ENCODE assay signal across 11 cellular contexts in genomic region chr12:19945559-19946485, GRCh38.
A peak's percentile ranks its signal among the peaks of the same experiment; 100 is the strongest.
DNase-seq lines count a peak whose midpoint lies in the region; ATAC-seq, FAIRE-seq and TF ChIP-seq lines count a peak whose summit lies in the region.
"Had no signal": no experiment of that assay in that cellular context is flagged by ENCODE, and none has a peak within 500 bp of the region (broad histone marks: within the 10 kb centered on the region; RNA-seq: fewer than 3 reads in every experiment).

No MANE protein-coding gene starts in this region.

- TF ChIP-seq EP300 in SK-N-SH (IDR thresholded peaks at IDR 0.05; ENCODE audit: borderline replicate concordance in 1 of 2, low read depth in 1 of 2, low read length in 1 of 2): peak; percentile 8 to 90; a peak in 2 of 4 replicates
- no peak for TF ChIP-seq EP300 in gastroesophageal sphincter (IDR thresholded peaks at IDR 0.05)

- no peaks in the 10 kb centered on the region for H4K20me1 ChIP-seq in SK-N-SH (ENCODE audit: insufficient read depth)

- CTCF ChIA-PET in SK-N-SH (lab: Yijun Ruan, JAX): interaction anchor here (0.9 to 1.4 kb wide), 4 partner anchors 22 to 421 kb away, joined by 3 to 4 read pairs (median 4); no protein-coding TSS in a partner anchor

- H3K4me1 Mint-ChIP-seq in glutamatergic neuron (ENCODE audit: low read depth, unreplicated experiment): peaks cover 53% of the 10 kb centered on the region
- H3K4me1 Mint-ChIP-seq: natural killer cell; stimulated activated naive B cell treated with anti-CD40 and anti-IgM and Interleukin-4, amounts not matched to agents 10 μg/mL and 1 μg/mL and 100 μg/mL, for 72 hours had no signal

- peak overlapping the region; percentile 50 for H3K9ac ChIP-seq in SK-N-SH
- peak overlapping the region; percentile 73 for H3K9ac ChIP-seq in skeletal muscle satellite cell (ENCODE audit: low read depth, low read length)

- peaks cover 7% of the 10 kb centered on the region for H3K9me3 Mint-ChIP-seq in glutamatergic neuron (ENCODE audit: unreplicated experiment)
- H3K9me3 Mint-ChIP-seq: stimulated activated naive B cell treated with anti-CD40 and anti-IgM and Interleukin-4, amounts not matched to agents 10 μg/mL and 1 μg/mL and 100 μg/mL, for 72 hours had no signal

- H3K27ac Mint-ChIP-seq in glutamatergic neuron (ENCODE audit: unreplicated experiment): peak overlapping the region; percentile 96
- H3K27ac Mint-ChIP-seq: natural killer cell; stimulated activated naive B cell treated with anti-CD40 and anti-IgM and Interleukin-4, amounts not matched to agents 10 μg/mL and 1 μg/mL and 100 μg/mL, for 72 hours had no signal

- WGBS in SK-N-SH (ENCODE audit: low lambda C conversion rate): 7% methylated on average over 5 of the region's 5 CpGs
- WGBS in gastroesophageal sphincter (ENCODE audit: low coverage in 1 of 2), 2 donors: 84 to 89% methylated on average over 5 of the region's 5 CpGs

- POLR2A ChIA-PET in SK-N-SH (lab: Yijun Ruan, JAX): interaction anchor here (1.0 to 1.4 kb wide), 4 partner anchors 24 to 424 kb away, joined by 3 read pairs; no protein-coding TSS in a partner anchor

- H3K4me1 ChIP-seq in SK-N-SH (ENCODE audit: control insufficient read depth in 1 of 2, insufficient read depth in 2 of 2, low read depth in 1 of 2, low read length in 1 of 2) (peaks cover 22 to 27% of the 10 kb centered on the region in 2 experiments; a peak in 3 of 4 replicates), skeletal muscle satellite cell (ENCODE audit: control insufficient read depth, insufficient read depth, low read length) (peaks cover 24% of the 10 kb centered on the region), gastroesophageal sphincter (no peaks in the 10 kb centered on the region)

- H3K36me3 ChIP-seq in SK-N-SH (replicated peaks in 1 of 2; ENCODE audit: control insufficient read depth in 1 of 2, insufficient read depth in 2 of 2, low read length in 1 of 2) (no peaks in the 10 kb centered on the region), skeletal muscle satellite cell (ENCODE audit: insufficient read depth, low read length) (no peaks in the 10 kb centered on the region), gastroesophageal sphincter (no peaks in the 10 kb centered on the region)

- no peak for FAIRE-seq in urothelium cell line (lab: Jason Lieb, UNC)

- H3K9me2 ChIP-seq in SK-N-SH: no peaks in the 10 kb centered on the region

- no peaks in the 10 kb centered on the region for H3K79me2 ChIP-seq in SK-N-SH (ENCODE audit: insufficient read depth)

- H3K4me3 Mint-ChIP-seq in glutamatergic neuron (ENCODE audit: unreplicated experiment): peak overlapping the region; percentile 20
- H3K4me3 Mint-ChIP-seq: natural killer cell; stimulated activated naive B cell treated with anti-CD40 and anti-IgM and Interleukin-4, amounts not matched to agents 10 μg/mL and 1 μg/mL and 100 μg/mL, for 72 hours had no signal

- H3K9me3 ChIP-seq in SK-N-SH: no peaks in the 10 kb centered on the region
- H3K9me3 ChIP-seq in skeletal muscle satellite cell (replicated peaks; ENCODE audit: low read length): no peaks in the 10 kb centered on the region
- no peaks in the 10 kb centered on the region for H3K9me3 ChIP-seq in gastroesophageal sphincter

- H3K4me2 ChIP-seq in SK-N-SH (peak overlapping the region; percentile 22; the same call in 1 of the 2 replicates), skeletal muscle satellite cell (ENCODE audit: low read length) (peak overlapping the region; percentile 66)

- ATAC-seq in gastroesophageal sphincter: no peak
- ATAC-seq: natural killer cell; stimulated activated naive B cell treated with anti-CD40 and anti-IgM and Interleukin-4, amounts not matched to agents 10 μg/mL and 1 μg/mL and 100 μg/mL, for 72 hours had no signal

- peaks cover 19% of the 10 kb centered on the region for H3F3A ChIP-seq in SK-N-SH (replicated peaks; ENCODE audit: insufficient read depth)

- H3K4me3 ChIP-seq in SK-N-SH (ENCODE audit: low read depth in 2 of 2, low read length in 1 of 2) (peak overlapping the region in 1 of 2 experiments; percentile 12; a peak in 2 of 4 replicates), skeletal muscle satellite cell (ENCODE audit: low read length) (peak overlapping the region; percentile 23), gastroesophageal sphincter (no peak overlapping the region)

- H3K27ac ChIP-seq in SK-N-SH (ENCODE audit: low read depth in 2 of 2, low read length in 1 of 2) (peak overlapping the region; percentile 94 to 100), gastroesophageal sphincter (no peak overlapping the region)

- peak overlapping the region; percentile 78 for H2AFZ ChIP-seq in SK-N-SH (ENCODE audit: low read depth)

- peak; percentile 28 for TF ChIP-seq RAD21 in SK-N-SH (IDR thresholded peaks at IDR 0.05; ENCODE audit: low read length)

- H3K27me3 ChIP-seq in SK-N-SH (ENCODE audit: insufficient read depth): no peaks in the 10 kb centered on the region
- H3K27me3 ChIP-seq in skeletal muscle satellite cell (ENCODE audit: control insufficient read depth, insufficient read depth, low read length): no peaks in the 10 kb centered on the region
- no peaks in the 10 kb centered on the region for H3K27me3 ChIP-seq in gastroesophageal sphincter

- H3K36me3 Mint-ChIP-seq in glutamatergic neuron (ENCODE audit: unreplicated experiment): no peaks in the 10 kb centered on the region
- H3K36me3 Mint-ChIP-seq: natural killer cell; stimulated activated naive B cell treated with anti-CD40 and anti-IgM and Interleukin-4, amounts not matched to agents 10 μg/mL and 1 μg/mL and 100 μg/mL, for 72 hours had no signal

- peaks cover 2% of the 10 kb centered on the region for H3K27me3 Mint-ChIP-seq in glutamatergic neuron (ENCODE audit: unreplicated experiment)
- H3K27me3 Mint-ChIP-seq: stimulated activated naive B cell treated with anti-CD40 and anti-IgM and Interleukin-4, amounts not matched to agents 10 μg/mL and 1 μg/mL and 100 μg/mL, for 72 hours had no signal

- no peak for TF ChIP-seq POLR2A in gastroesophageal sphincter (IDR thresholded peaks at IDR 0.05)

- DNase-seq in HuH-7 (ENCODE audit: low spot score): peak; percentile 18
- peak; percentile 76 for DNase-seq in SK-N-SH
- DNase-seq in glutamatergic neuron: no peak
- no peak for DNase-seq in germinal center (ENCODE audit: low spot score)
- no peak for DNase-seq in urothelium cell line (ENCODE audit: low spot score)
- DNase-seq: hypothalamus; natural killer cell; NK-92 treated with Interleukin-12 subunit alpha and Interleukin-12 subunit beta, amount 100 ng/mL, for 24 hours; stimulated activated naive B cell treated with anti-CD40 and anti-IgM and Interleukin-4, amounts not matched to agents 10 μg/mL and 1 μg/mL and 100 μg/mL, for 72 hours had no signal

- TF ChIP-seq CTCF in SK-N-SH (IDR thresholded peaks at IDR 0.05): no peak
- TF ChIP-seq CTCF in glutamatergic neuron (IDR thresholded peaks at IDR 0.05; ENCODE audit: partially characterized antibody, unreplicated experiment): no peak
- no peak for TF ChIP-seq CTCF in gastroesophageal sphincter (IDR thresholded peaks at IDR 0.05)

TF ChIP-seq in SK-N-SH, 30 proteins besides CTCF, POLR2A, EP300 and RAD21 (continues in another document):
- TF ChIP-seq TCF12 (IDR thresholded peaks at IDR 0.05): peak; percentile 82
- peak; percentile 10 for TF ChIP-seq POLR2AphosphoS5 (IDR thresholded peaks at IDR 0.05; ENCODE audit: low read depth, low read length)
- no peak for TF ChIP-seq ZBTB33 (IDR thresholded peaks at IDR 0.05; ENCODE audit: borderline replicate concordance, low read depth)
- peak; percentile 94 for TF ChIP-seq PBX3 (IDR thresholded peaks at IDR 0.05)
- no peak; the same call in 1 of the 2 replicates for TF ChIP-seq FOSL2 (IDR thresholded peaks at IDR 0.05; ENCODE audit: borderline replicate concordance, low read depth)
- peak; percentile 33; the same call in 1 of the 2 replicates for TF ChIP-seq TAF1 (IDR thresholded peaks at IDR 0.05; ENCODE audit: borderline replicate concordance, low read depth, low read length)
- no peak for TF ChIP-seq ELF1 (IDR thresholded peaks at IDR 0.05)
- peak; percentile 42 for TF ChIP-seq JUND (IDR thresholded peaks at IDR 0.05)
- TF ChIP-seq FOXJ3 (CRISPR knock-in tag; IDR thresholded peaks at IDR 0.05): peak; percentile 53
- peak; percentile 84; the same call in 1 of the 2 replicates for TF ChIP-seq TEAD4 (IDR thresholded peaks at IDR 0.05; ENCODE audit: borderline replicate concordance, insufficient read depth)
- TF ChIP-seq RXRA (IDR thresholded peaks at IDR 0.05; ENCODE audit: borderline replicate concordance, low read depth): peak; percentile 29; the same call in 1 of the 2 replicates
- peak; percentile 50 for TF ChIP-seq CHD2 (IDR thresholded peaks at IDR 0.05; ENCODE audit: low read length, partially characterized antibody)
- peak; percentile 69 for TF ChIP-seq RCOR1 (IDR thresholded peaks at IDR 0.05; ENCODE audit: low read length)
- TF ChIP-seq MAX (IDR thresholded peaks at IDR 0.05; ENCODE audit: low read depth): no peak
- TF ChIP-seq NFIC (IDR thresholded peaks at IDR 0.05; ENCODE audit: borderline replicate concordance): peak; percentile 3; the same call in 1 of the 2 replicates

Comparison
In these comparisons a context has a peak if more than half of its experiments do, and no peak if none do; other contexts are left out.
1. DNase-seq: peak in HuH-7 (single experiment) and SK-N-SH (single experiment); none in glutamatergic neuron (single experiment), germinal center (single experiment) and urothelium cell line (single experiment).
2. H3K27ac ChIP-seq: peak in SK-N-SH (2 of 2); none in gastroesophageal sphincter (0 of 4).